ENCODE assay signal across 8 cellular contexts in genomic region chr19:29966594-29967249, GRCh38. TPM values are rescaled to one million over a fixed set of nuclear protein-coding genes. Genes with fewer than 3 reads are reported as not detected.
DNase-seq lines count a peak whose midpoint lies in the region; ATAC-seq, FAIRE-seq and TF ChIP-seq lines count a peak whose summit lies in the region.

No MANE protein-coding gene starts in this region.

- H3K9ac ChIP-seq in GM12878 (ENCODE audit: control insufficient read depth, insufficient read depth, low read length): no peak overlapping the region

- no peaks in the 10 kb centered on the region for H3K27me3 ChIP-seq in GM12878 (replicated peaks in 1 of 2; ENCODE audit: control insufficient read depth in 2 of 2, insufficient read depth in 2 of 2, low read length in 1 of 2)

- peaks cover 88% of the 10 kb centered on the region for H3K79me2 ChIP-seq in GM12878 (ENCODE audit: control insufficient read depth, insufficient read depth, low read length)

- H3K4me2 ChIP-seq in GM12878 (ENCODE audit: control insufficient read depth, insufficient read depth): 0 out of 2 replicates have a peak overlapping the region, but pooled peaks have one; percentile 5

- RAD21 ChIA-PET in GM12878 (lab: Charles Lee; ENCODE audit: unreplicated experiment): interaction anchor here (0.8 to 1.7 kb wide), 7 partner anchors 10 to 98 kb away, joined by 3 to 12 read pairs (median 3); no protein-coding TSS in a partner anchor

- H3K36me3 ChIP-seq in GM12878 (ENCODE audit: control insufficient read depth in 2 of 2, insufficient read depth in 2 of 2, low read length in 1 of 2): no peaks in the 10 kb centered on the region

- intact Hi-C loops in GM12878 (cut with micrococcal nuclease; ENCODE audit: unreplicated experiment): no loop called here

- FAIRE-seq in GM12878 (lab: Jason Lieb, UNC): peak; percentile 47

- peak; percentile 24 for DNase-seq in NCI-H2171 treated with DMSO at 0.1 percent for 48 hours (lab: John Stamatoyannopoulos, UW)
- DNase-seq in NCI-H2171 (lab: John Stamatoyannopoulos, UW): no peak
- DNase-seq in GM12878 (ENCODE audit: low read depth, low spot score): no peak
- DNase-seq in pons (ENCODE audit: low spot score): peak; percentile 67
- no peak for DNase-seq in CD1c-positive myeloid dendritic cell (ENCODE audit: extremely low spot score)

- in situ Hi-C loops in GM12878 (cut with MboI): no loop called here

- H4K20me1 ChIP-seq in GM12878 (ENCODE audit: control insufficient read depth, insufficient read depth): peaks cover 2% of the 10 kb centered on the region; the same call in 1 of the 2 replicates

- CTCF ChIA-PET in GM12878 (lab: Yijun Ruan, JAX): interaction anchor here (0.7 to 3.5 kb wide), 18 partner anchors 10 to 108 kb away, joined by 3 to 35 read pairs (median 4); partner anchors contain the start of gene URI1

- POLR2A ChIA-PET in GM12878 (lab: Charles Lee): interaction anchor here (0.6 to 1.6 kb wide), 4 partner anchors 11 to 55 kb away, joined by 3 to 5 read pairs (median 4); partner anchors contain the start of gene URI1

- no peak overlapping the region for H2AFZ ChIP-seq in GM12878 (ENCODE audit: control insufficient read depth, low read depth, low read length)

- H3K4me3 ChIP-seq in GM12878: no peak overlapping the region

- peaks cover 11% of the 10 kb centered on the region for H3K4me1 ChIP-seq in GM12878 (ENCODE audit: control insufficient read depth, insufficient read depth, low read length)

- BruUV-seq in GM12878 (replicated peaks; lab: Mats Ljungman, UMichigan): no TSS peak

- TF ChIP-seq EP300 in Ishikawa (IDR thresholded peaks at IDR 0.05; ENCODE audit: borderline replicate concordance): no peak
- TF ChIP-seq EP300 in GM12878 (IDR thresholded peaks at IDR 0.05; ENCODE audit: borderline replicate concordance in 1 of 2, control insufficient read depth in 1 of 2, low read depth in 2 of 2, low read length in 2 of 2): no peak

- TF ChIP-seq CTCF in GM12878 (IDR thresholded peaks at IDR 0.05 in 2 of 3, conservative IDR thresholded peaks at IDR 0.05 in 1 of 3; ENCODE audit: control insufficient read depth in 2 of 3, extremely low read depth in 1 of 3, insufficient read depth in 1 of 3, low read depth in 3 of 3, low read length in 3 of 3): peak in 2 of 3 experiments; percentile 22 to 24; a peak in 3 of 6 replicates

- H3K9me3 ChIP-seq in GM12878 (replicated peaks; ENCODE audit: control insufficient read depth, insufficient read depth, low read length): no peaks in the 10 kb centered on the region

- TF ChIP-seq POLR2A in GM12878 (IDR thresholded peaks at IDR 0.05; ENCODE audit: low read depth, low read length): no peak

- SMC1A ChIA-PET in GM12878 (lab: Charles Lee; ENCODE audit: uncharacterized antibody, unreplicated experiment): interaction anchor here (0.5 to 2.8 kb wide), 21 partner anchors 9 to 185 kb away, joined by 3 to 23 read pairs (median 5); partner anchors contain the start of gene URI1

- 0 out of 2 replicates have a peak, but pooled peaks have one; percentile 2 for TF ChIP-seq RAD21 in Ishikawa (IDR thresholded peaks at IDR 0.05; ENCODE audit: low read depth)
- peak; percentile 32 for TF ChIP-seq RAD21 in GM12878 (IDR thresholded peaks at IDR 0.05; ENCODE audit: insufficient read depth, low read depth, low read length)

- ATAC-seq in GM12878 (peak; percentile 81), GM19452 (IDR thresholded peaks at IDR 0.05; ENCODE audit: unreplicated experiment) (no peak), GM18868 (IDR thresholded peaks at IDR 0.05; ENCODE audit: unreplicated experiment) (no peak)

- peak overlapping the region; percentile 50; the same call in 1 of the 2 replicates for H3K27ac ChIP-seq in GM12878 (ENCODE audit: control insufficient read depth, insufficient read depth)

TF ChIP-seq in Ishikawa, 13 proteins besides CTCF, POLR2A, EP300 and RAD21:
- no peak for TF ChIP-seq ZBTB7A (IDR thresholded peaks at IDR 0.05; ENCODE audit: low read depth)
- TF ChIP-seq CEBPB (IDR thresholded peaks at IDR 0.05): no peak
- TF ChIP-seq USF1 (IDR thresholded peaks at IDR 0.05): no peak
- TF ChIP-seq YY1 (IDR thresholded peaks at IDR 0.05; ENCODE audit: low read depth): no peak

TF ChIP-seq in GM12878, 131 proteins besides CTCF, POLR2A, EP300 and RAD21:
- TF ChIP-seq JUNB (IDR thresholded peaks at IDR 0.05) (peak; percentile 42), RFX5 (IDR thresholded peaks at IDR 0.05; ENCODE audit: low read depth, low read length) (no peak), JUND (IDR thresholded peaks at IDR 0.05; ENCODE audit: low read depth, low read length) (no peak), CHD4 (IDR thresholded peaks at IDR 0.05) (no peak)

RNA-seq across cellular contexts. Expression of gene URI1, which starts 24.7 kb away (rescaled TPM):
- 108 and 110 TPM in 2 replicates for total RNA-seq in GM12878 (2013; cell fraction: nucleolus; rRNA removed)
- total RNA-seq in GM12878 (2014; rRNA removed) (45.0 and 53.7 TPM in 2 replicates), GM12878 (2014; rRNA removed; fragmentation: Illumina TruSeq; extraction: Trizol) (71.5 and 72.2 TPM in 2 replicates), GM12878 (2021) (59.3 and 63.8 TPM in 2 replicates)
- polyA plus RNA-seq in GM12878 (2011; ENCODE audit: low read depth): 33.4 TPM
- polyA plus RNA-seq in GM12878 (2011; rRNA removed) (94.2 and 131 TPM in 2 replicates), GM12878 (2014; fragmentation: Illumina TruSeq; extraction: Trizol) (72.5 and 91.8 TPM in 2 replicates), GM12878 (2014; fragmentation: Nextera tagmentation; extraction: Ambion mirVana) (10 to 100 TPM; 19.6 to 30.4 TPM), GM12878 (2014; rRNA removed) (48.1 and 50.8 TPM in 2 replicates), GM12878 (2016; fragmentation: Nextera tagmentation; extraction: Ambion mirVana) (10 to 100 TPM; 15.2 to 16.8 TPM)
- 28.8 and 31.4 TPM in 2 replicates for polyA plus RNA-seq in GM12878 (2011; cell fraction: cytosol; rRNA removed)
- 53.1 and 54.4 TPM in 2 replicates for polyA plus RNA-seq in GM12878 (2011; cell fraction: nucleus; rRNA removed)
- polyA plus RNA-seq in GM12878 (2012): 44.6 and 52.6 TPM in 2 replicates
- polyA minus RNA-seq in GM12878 (2011; rRNA and poly(A)+ RNA removed): 58.7 and 178 TPM in 2 replicates
- 24.7 and 27.6 TPM in 2 replicates for polyA minus RNA-seq in GM12878 (2011; cell fraction: cytosol; rRNA and poly(A)+ RNA removed)
- 45.5 and 76.9 TPM in 2 replicates for polyA minus RNA-seq in GM12878 (2011; cell fraction: nucleus; rRNA and poly(A)+ RNA removed)

Comparison
In these comparisons a context has a peak if more than half of its experiments do, and no peak if none do; other contexts are left out.
1. DNase-seq: peak in NCI-H2171 treated with DMSO at 0.1 percent for 48 hours (single experiment) and pons (single experiment); none in NCI-H2171 (single experiment), GM12878 (single experiment) and CD1c-positive myeloid dendritic cell (single experiment).